ENCODE assay signal across 8 cellular contexts in genomic region chr17:45293413-45294211, GRCh38. TPM values are rescaled to one million over a fixed set of nuclear protein-coding genes. Genes with fewer than 3 reads are reported as not detected.
DNase-seq lines count a peak whose midpoint lies in the region; ATAC-seq and TF ChIP-seq lines count a peak whose summit lies in the region.

No MANE protein-coding gene starts in this region.

- peak overlapping the region; percentile 3 for H3K4me3 Mint-ChIP-seq in activated T-cell treated with anti-CD3 and anti-CD28 coated beads, Interleukin-2, amount 50 U/mL, for 24 hours
- H3K4me3 Mint-ChIP-seq in chondrocyte (ENCODE audit: unreplicated experiment): peak overlapping the region; percentile 0

- peaks cover 21 to 97% (median 40%) of the 10 kb centered on the region in 4 donors for H3K4me1 ChIP-seq in Peyer's patch

- H3K27ac ChIP-seq in Peyer's patch: peak overlapping the region; percentile 26 to 86 (median 64)

- peak overlapping the region; percentile 88 for H3K27ac Mint-ChIP-seq in activated T-cell treated with anti-CD3 and anti-CD28 coated beads, Interleukin-2, amount 50 U/mL, for 24 hours
- peak overlapping the region; percentile 86 for H3K27ac Mint-ChIP-seq in chondrocyte (ENCODE audit: unreplicated experiment)

- H3K27me3 ChIP-seq in Peyer's patch: no peaks in the 10 kb centered on the region

- H3K27me3 Mint-ChIP-seq in activated T-cell treated with anti-CD3 and anti-CD28 coated beads, Interleukin-2, amount 50 U/mL, for 24 hours: no peaks in the 10 kb centered on the region
- H3K27me3 Mint-ChIP-seq in chondrocyte (ENCODE audit: low read depth): no peaks in the 10 kb centered on the region

- H3K4me3 ChIP-seq in Peyer's patch: no peak overlapping the region

- no peaks in the 10 kb centered on the region for H3K9me3 ChIP-seq in Peyer's patch

- peaks cover 100% of the 10 kb centered on the region for H3K36me3 Mint-ChIP-seq in activated T-cell treated with anti-CD3 and anti-CD28 coated beads, Interleukin-2, amount 50 U/mL, for 24 hours (ENCODE audit: low read depth)
- peaks cover 2% of the 10 kb centered on the region for H3K36me3 Mint-ChIP-seq in chondrocyte (ENCODE audit: low read depth)

- H3K36me3 ChIP-seq in Peyer's patch: peaks cover 0 to 21% (median 0%) of the 10 kb centered on the region in 3 donors

- no peak for TF ChIP-seq POLR2A in Peyer's patch (IDR thresholded peaks at IDR 0.05)

- TF ChIP-seq CTCF in Peyer's patch (IDR thresholded peaks at IDR 0.05): peak in 3 of 6 experiments; percentile 12 to 43 (median 19)
- peak; percentile 64 for TF ChIP-seq CTCF in chondrocyte (IDR thresholded peaks at IDR 0.05)

- no peak for DNase-seq in activated T-cell treated with anti-CD3 and anti-CD28 coated beads, Interleukin-2, amount 50 U/mL, for 24 hours
- no peak for DNase-seq in activated T-cell treated with anti-CD3 and anti-CD28 coated beads, Interleukin-2, amount 50 U/mL, for 1 hour
- peak in 2 of 3 donors; percentile 83 to 93 for DNase-seq in Peyer's patch
- DNase-seq in chondrocyte (ENCODE audit: low spot score): no peak
- peak; percentile 88 for DNase-seq in left lobe of liver (ENCODE audit: low spot score)
- DNase-seq in stimulated activated naive CD8-positive, alpha-beta T cell treated with anti-CD3 and anti-CD28 coated beads, Interleukin-15, Interleukin-2, amounts not matched to agents 100 U/mL and 50 U/mL, for 24 hours: no peak
- no peak for DNase-seq in KG1 (lab: John Stamatoyannopoulos, UW)

- H3K9me3 Mint-ChIP-seq in activated T-cell treated with anti-CD3 and anti-CD28 coated beads, Interleukin-2, amount 50 U/mL, for 24 hours: no peaks in the 10 kb centered on the region
- no peaks in the 10 kb centered on the region for H3K9me3 Mint-ChIP-seq in chondrocyte (ENCODE audit: low read depth)

- peaks cover 82% of the 10 kb centered on the region for H3K4me1 Mint-ChIP-seq in activated T-cell treated with anti-CD3 and anti-CD28 coated beads, Interleukin-2, amount 50 U/mL, for 24 hours (ENCODE audit: low read depth)
- peaks cover 69% of the 10 kb centered on the region for H3K4me1 Mint-ChIP-seq in chondrocyte (ENCODE audit: low read depth)

- ATAC-seq in left lobe of liver (peak; percentile 79), GM21529 (IDR thresholded peaks at IDR 0.05; ENCODE audit: unreplicated experiment) (no peak)
- ATAC-seq in stimulated activated naive CD8-positive, alpha-beta T cell treated with anti-CD3 and anti-CD28 coated beads, Interleukin-15, Interleukin-2, amounts not matched to agents 100 U/mL and 50 U/mL, for 24 hours: peak; percentile 65

RNA-seq across cellular contexts. Expression of gene MAP3K14, which starts 23.2 kb away (rescaled TPM):
- total RNA-seq in Peyer's patch (10 to 100 TPM; 16.5 to 30.4 (median 24.7) TPM), chondrocyte (3.9 to 8.6 TPM (median 5.2 TPM) in 3 replicates), left lobe of liver (6.9 TPM)

RNA-seq across cellular contexts. Expression of gene SPATA32, which starts 31.7 kb away (rescaled TPM):
- total RNA-seq in Peyer's patch: not detected
- total RNA-seq in chondrocyte: not detected in 3 replicates
- not detected for total RNA-seq in left lobe of liver

Comparison
In these comparisons a context has a peak if more than half of its experiments do, and no peak if none do; other contexts are left out.
1. DNase-seq: peak in Peyer's patch (2 of 3) and left lobe of liver (single experiment); none in activated T-cell treated with anti-CD3 and anti-CD28 coated beads, Interleukin-2, amount 50 U/mL, for 24 hours (single experiment), activated T-cell treated with anti-CD3 and anti-CD28 coated beads, Interleukin-2, amount 50 U/mL, for 1 hour (single experiment), chondrocyte (single experiment), stimulated activated naive CD8-positive, alpha-beta T cell treated with anti-CD3 and anti-CD28 coated beads, Interleukin-15, Interleukin-2, amounts not matched to agents 100 U/mL and 50 U/mL, for 24 hours (single experiment) and KG1 (single experiment).